ENCODE assay signal across 1 cellular context in genomic region chr2:74004212-74005182, GRCh38.
TF ChIP-seq lines count a peak whose summit lies in the region.

No MANE protein-coding gene starts in this region.

TF ChIP-seq in GM23338, 12 proteins besides CTCF, POLR2A, EP300 and RAD21 (continued from another document):
- TF ChIP-seq ZNF462 (CRISPR knock-in tag; IDR thresholded peaks at IDR 0.05) (no peak), ZNF331 (CRISPR knock-in tag; IDR thresholded peaks at IDR 0.05; ENCODE audit: low read depth) (no peak), NANOG (IDR thresholded peaks at IDR 0.05; ENCODE audit: borderline replicate concordance) (no peak), JUNB (IDR thresholded peaks at IDR 0.05; ENCODE audit: unreplicated experiment) (no peak), EZH2phosphoT487 (IDR thresholded peaks at IDR 0.05; ENCODE audit: unreplicated experiment) (no peak), EZH2 (IDR thresholded peaks at IDR 0.05; ENCODE audit: low read depth, unreplicated experiment) (no peak)
